Comparison of ENCODE assay signal across 18 cellular contexts in genomic region chr13:79711631-79712030, GRCh38.
"Had no signal": no experiment of that assay in that cellular context is flagged by ENCODE, and none has a peak within 500 bp of the region (broad histone marks: within the 10 kb centered on the region; RNA-seq: fewer than 3 reads in every experiment).

No MANE protein-coding gene starts in this region.

- DNase-seq: activated CD4-positive, alpha-beta T cell treated with anti-CD3 and anti-CD28 coated beads, Interleukin-2, amount 10 ng/mL, durations not matched to agents 24 days and 14 days; activated CD8-positive, alpha-beta memory T cell treated with anti-CD3 and anti-CD28 coated beads, Interleukin-2, amount 10 ng/mL, durations not matched to agents 7 days and 5 days; activated CD8-positive, alpha-beta T cell treated with anti-CD3 and anti-CD28 coated beads for 36 hours; activated effector memory CD4-positive, alpha-beta T cell treated with anti-CD3 and anti-CD28 coated beads, Interleukin-2, amount 50 U/mL, for 16 hours; activated naive CD4-positive, alpha-beta T cell treated with anti-CD3 and anti-CD28 coated beads, Interleukin-2, amount 10 ng/mL, durations not matched to agents 7 days and 5 days; activated T-cell treated with anti-CD3 and anti-CD28 coated beads for 4 hours; anterior cingulate cortex; body of pancreas; heart left ventricle; naive thymus-derived CD8-positive, alpha-beta T cell; posterior cingulate gyrus; retina; stimulated activated CD4-positive, alpha-beta T cell treated with anti-CD3 and anti-CD28 coated beads, Interleukin-4, amount 100 ng/mL, for 24 hours; stimulated activated naive CD8-positive, alpha-beta T cell treated with anti-CD3 and anti-CD28 coated beads, Interleukin-15, Interleukin-2, amounts not matched to agents 100 U/mL and 50 U/mL, for 24 hours had no signal

- H3K4me1 ChIP-seq: body of pancreas, neural progenitor cell had no signal

- H3K27me3 ChIP-seq: body of pancreas, heart left ventricle, neural progenitor cell had no signal

- H3K4me2 ChIP-seq: neural progenitor cell had no signal

- H2AFZ ChIP-seq: neural progenitor cell had no signal

- H3K9ac ChIP-seq: neural progenitor cell had no signal

- H3K9me3 ChIP-seq: body of pancreas, heart left ventricle had no signal

- H3K27ac ChIP-seq: body of pancreas, epithelial cell of prostate, heart left ventricle, neural progenitor cell, VCaP had no signal

- ATAC-seq: activated CD4-positive, CD25-positive, alpha-beta regulatory T cell treated with anti-CD3 and anti-CD28 coated beads, Interleukin-2, amount 50 U/mL, for 24 hours; activated CD8-positive, alpha-beta memory T cell treated with anti-CD3 and anti-CD28 coated beads, Interleukin-2, amount 10 ng/mL, durations not matched to agents 7 days and 5 days; activated CD8-positive, alpha-beta T cell treated with anti-CD3 and anti-CD28 coated beads for 36 hours; body of pancreas; naive thymus-derived CD8-positive, alpha-beta T cell; stimulated activated naive CD8-positive, alpha-beta T cell treated with anti-CD3 and anti-CD28 coated beads, Interleukin-15, Interleukin-2, amounts not matched to agents 100 U/mL and 50 U/mL, for 24 hours had no signal

- H3K4me3 ChIP-seq: body of pancreas, heart left ventricle, neural progenitor cell had no signal

- H3K36me3 ChIP-seq: heart left ventricle, neural progenitor cell had no signal
